Comparison of ENCODE assay signal across 1 cellular context in the genomic region with DNA sequence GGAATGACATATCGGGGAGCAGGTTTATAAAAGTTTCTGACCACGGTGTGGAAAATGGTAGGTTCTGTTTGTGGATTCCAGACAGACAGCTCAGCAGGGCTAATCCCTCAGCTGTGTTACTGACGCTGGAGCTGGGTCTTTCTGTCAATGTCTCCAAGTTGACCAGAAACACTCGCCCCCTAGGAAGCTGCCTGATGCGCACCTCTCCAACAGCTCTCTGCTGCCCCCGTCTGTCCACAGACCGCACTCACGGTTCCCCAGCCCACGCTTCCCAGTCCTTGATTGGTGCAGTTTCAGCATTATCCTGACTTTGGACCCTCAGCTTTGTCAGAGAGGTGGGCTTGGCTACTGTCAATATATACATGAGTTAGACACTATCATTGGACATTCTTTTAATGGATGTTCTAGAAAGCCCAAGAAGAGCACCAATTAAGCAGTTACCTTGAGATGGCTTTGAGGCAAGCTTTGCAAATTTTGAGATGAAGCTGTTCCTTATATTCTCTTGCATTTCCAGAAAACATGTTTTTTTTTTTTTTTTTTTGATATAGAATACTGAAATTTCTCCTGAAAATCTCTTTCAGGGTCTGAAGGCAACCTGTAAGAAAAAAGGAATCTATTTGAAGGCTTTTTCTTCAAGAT.
TF ChIP-seq lines count a peak whose summit lies in the region.

No MANE protein-coding gene starts in this region.

TF ChIP-seq in HepG2, 621 proteins besides CTCF, POLR2A, EP300 and RAD21 (continued from another document and continues in another):
- TF ChIP-seq RERE (CRISPR knock-in tag; IDR thresholded peaks at IDR 0.05; ENCODE audit: low read depth) (no peak), SRSF1 (optimal IDR thresholded peaks at IDR 0.05; ENCODE audit: low read depth, low read length) (no peak), U2AF2 (IDR thresholded peaks at IDR 0.05; ENCODE audit: low read depth, low read length) (no peak), ZSCAN21 (CRISPR knock-in tag; IDR thresholded peaks at IDR 0.05; ENCODE audit: borderline replicate concordance) (0 out of 2 replicates have a peak, but pooled peaks have one; percentile 32), BATF2 (CRISPR knock-in tag; IDR thresholded peaks at IDR 0.05) (no peak), TEAD3 (CRISPR knock-in tag; optimal IDR thresholded peaks at IDR 0.05; ENCODE audit: borderline replicate concordance) (peak; percentile 46), ZFP41 (CRISPR knock-in tag; IDR thresholded peaks at IDR 0.05; ENCODE audit: borderline replicate concordance) (no peak), SKI (IDR thresholded peaks at IDR 0.05; ENCODE audit: partially characterized antibody) (no peak), NFRKB (IDR thresholded peaks at IDR 0.05) (no peak), KAT7 (CRISPR knock-in tag; IDR thresholded peaks at IDR 0.05; ENCODE audit: borderline replicate concordance) (no peak), HOXA7 (CRISPR knock-in tag; IDR thresholded peaks at IDR 0.05) (no peak), NCOR1 (IDR thresholded peaks at IDR 0.05; ENCODE audit: borderline replicate concordance, low read length) (no peak), ZKSCAN5 (CRISPR knock-in tag; IDR thresholded peaks at IDR 0.05) (no peak), FOXO1 (CRISPR knock-in tag; IDR thresholded peaks at IDR 0.05) (no peak), ZNF513 (CRISPR knock-in tag; conservative IDR thresholded peaks at IDR 0.05) (no peak), ZNF597 (CRISPR knock-in tag; IDR thresholded peaks at IDR 0.05) (no peak), ZNF570 (CRISPR knock-in tag; IDR thresholded peaks at IDR 0.05; ENCODE audit: borderline replicate concordance) (no peak), AGO2 (optimal IDR thresholded peaks at IDR 0.05; ENCODE audit: low read depth, low read length) (no peak), U2AF1 (optimal IDR thresholded peaks at IDR 0.05; ENCODE audit: low read depth, low read length) (no peak), MIER3 (CRISPR knock-in tag; IDR thresholded peaks at IDR 0.05; ENCODE audit: borderline replicate concordance) (no peak), ZNF878 (CRISPR knock-in tag; IDR thresholded peaks at IDR 0.05) (no peak), TP53 (CRISPR knock-in tag; conservative IDR thresholded peaks at IDR 0.05) (no peak), ERF (CRISPR knock-in tag; IDR thresholded peaks at IDR 0.05) (0 out of 2 replicates have a peak, but pooled peaks have one; percentile 34), IRF2 (CRISPR knock-in tag; IDR thresholded peaks at IDR 0.05) (0 out of 2 replicates have a peak, but pooled peaks have one; percentile 35), SCMH1 (CRISPR knock-in tag; IDR thresholded peaks at IDR 0.05; ENCODE audit: borderline replicate concordance) (no peak), MAF1 (CRISPR knock-in tag; IDR thresholded peaks at IDR 0.05; ENCODE audit: borderline replicate concordance) (no peak), REST (IDR thresholded peaks at IDR 0.05; ENCODE audit: borderline replicate concordance in 1 of 2, low read depth in 1 of 2, low read length in 2 of 2) (no peak)
- TF ChIP-seq, protein P1, sequence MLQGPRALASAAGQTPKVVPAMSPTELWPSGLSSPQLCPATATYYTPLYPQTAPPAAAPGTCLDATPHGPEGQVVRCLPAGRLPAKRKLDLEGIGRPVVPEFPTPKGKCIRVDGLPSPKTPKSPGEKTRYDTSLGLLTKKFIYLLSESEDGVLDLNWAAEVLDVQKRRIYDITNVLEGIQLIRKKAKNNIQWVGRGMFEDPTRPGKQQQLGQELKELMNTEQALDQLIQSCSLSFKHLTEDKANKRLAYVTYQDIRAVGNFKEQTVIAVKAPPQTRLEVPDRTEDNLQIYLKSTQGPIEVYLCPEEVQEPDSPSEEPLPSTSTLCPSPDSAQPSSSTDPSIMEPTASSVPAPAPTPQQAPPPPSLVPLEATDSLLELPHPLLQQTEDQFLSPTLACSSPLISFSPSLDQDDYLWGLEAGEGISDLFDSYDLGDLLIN (CRISPR knock-in tag; IDR thresholded peaks at IDR 0.05; ENCODE audit: borderline replicate concordance): no peak
- TF ChIP-seq, protein P2, sequence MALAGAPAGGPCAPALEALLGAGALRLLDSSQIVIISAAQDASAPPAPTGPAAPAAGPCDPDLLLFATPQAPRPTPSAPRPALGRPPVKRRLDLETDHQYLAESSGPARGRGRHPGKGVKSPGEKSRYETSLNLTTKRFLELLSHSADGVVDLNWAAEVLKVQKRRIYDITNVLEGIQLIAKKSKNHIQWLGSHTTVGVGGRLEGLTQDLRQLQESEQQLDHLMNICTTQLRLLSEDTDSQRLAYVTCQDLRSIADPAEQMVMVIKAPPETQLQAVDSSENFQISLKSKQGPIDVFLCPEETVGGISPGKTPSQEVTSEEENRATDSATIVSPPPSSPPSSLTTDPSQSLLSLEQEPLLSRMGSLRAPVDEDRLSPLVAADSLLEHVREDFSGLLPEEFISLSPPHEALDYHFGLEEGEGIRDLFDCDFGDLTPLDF (CRISPR knock-in tag; IDR thresholded peaks at IDR 0.05): no peak
- TF ChIP-seq, protein P3, sequence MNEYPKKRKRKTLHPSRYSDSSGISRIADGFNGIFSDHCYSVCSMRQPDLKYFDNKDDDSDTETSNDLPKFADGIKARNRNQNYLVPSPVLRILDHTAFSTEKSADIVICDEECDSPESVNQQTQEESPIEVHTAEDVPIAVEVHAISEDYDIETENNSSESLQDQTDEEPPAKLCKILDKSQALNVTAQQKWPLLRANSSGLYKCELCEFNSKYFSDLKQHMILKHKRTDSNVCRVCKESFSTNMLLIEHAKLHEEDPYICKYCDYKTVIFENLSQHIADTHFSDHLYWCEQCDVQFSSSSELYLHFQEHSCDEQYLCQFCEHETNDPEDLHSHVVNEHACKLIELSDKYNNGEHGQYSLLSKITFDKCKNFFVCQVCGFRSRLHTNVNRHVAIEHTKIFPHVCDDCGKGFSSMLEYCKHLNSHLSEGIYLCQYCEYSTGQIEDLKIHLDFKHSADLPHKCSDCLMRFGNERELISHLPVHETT (CRISPR knock-in tag; conservative IDR thresholded peaks at IDR 0.05): no peak
- TF ChIP-seq, protein P4, sequence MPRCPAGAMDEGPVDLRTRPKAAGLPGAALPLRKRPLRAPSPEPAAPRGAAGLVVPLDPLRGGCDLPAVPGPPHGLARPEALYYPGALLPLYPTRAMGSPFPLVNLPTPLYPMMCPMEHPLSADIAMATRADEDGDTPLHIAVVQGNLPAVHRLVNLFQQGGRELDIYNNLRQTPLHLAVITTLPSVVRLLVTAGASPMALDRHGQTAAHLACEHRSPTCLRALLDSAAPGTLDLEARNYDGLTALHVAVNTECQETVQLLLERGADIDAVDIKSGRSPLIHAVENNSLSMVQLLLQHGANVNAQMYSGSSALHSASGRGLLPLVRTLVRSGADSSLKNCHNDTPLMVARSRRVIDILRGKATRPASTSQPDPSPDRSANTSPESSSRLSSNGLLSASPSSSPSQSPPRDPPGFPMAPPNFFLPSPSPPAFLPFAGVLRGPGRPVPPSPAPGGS (CRISPR knock-in tag; IDR thresholded peaks at IDR 0.05): no peak
- TF ChIP-seq, protein P5, sequence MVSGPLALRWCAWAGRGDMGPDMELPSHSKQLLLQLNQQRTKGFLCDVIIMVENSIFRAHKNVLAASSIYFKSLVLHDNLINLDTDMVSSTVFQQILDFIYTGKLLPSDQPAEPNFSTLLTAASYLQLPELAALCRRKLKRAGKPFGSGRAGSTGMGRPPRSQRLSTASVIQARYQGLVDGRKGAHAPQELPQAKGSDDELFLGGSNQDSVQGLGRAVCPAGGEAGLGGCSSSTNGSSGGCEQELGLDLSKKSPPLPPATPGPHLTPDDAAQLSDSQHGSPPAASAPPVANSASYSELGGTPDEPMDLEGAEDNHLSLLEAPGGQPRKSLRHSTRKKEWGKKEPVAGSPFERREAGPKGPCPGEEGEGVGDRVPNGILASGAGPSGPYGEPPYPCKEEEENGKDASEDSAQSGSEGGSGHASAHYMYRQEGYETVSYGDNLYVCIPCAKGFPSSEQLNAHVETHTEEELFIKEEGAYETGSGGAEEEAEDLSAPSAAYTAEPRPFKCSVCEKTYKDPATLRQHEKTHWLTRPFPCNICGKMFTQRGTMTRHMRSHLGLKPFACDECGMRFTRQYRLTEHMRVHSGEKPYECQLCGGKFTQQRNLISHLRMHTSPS (CRISPR knock-in tag; IDR thresholded peaks at IDR 0.05; ENCODE audit: low read depth): no peak
